23 cellular contexts compared by ENCODE assay signal in genomic region chr10:91513598-91513997, GRCh38.
A peak's percentile ranks its signal among the peaks of the same experiment; 100 is the strongest.
DNase-seq lines count a peak whose midpoint lies in the region; ATAC-seq and TF ChIP-seq lines count a peak whose summit lies in the region.
"Had no signal": no experiment of that assay in that cellular context is flagged by ENCODE, and none has a peak within 500 bp of the region (broad histone marks: within the 10 kb centered on the region; RNA-seq: fewer than 3 reads in every experiment).

No MANE protein-coding gene starts in this region.

- no TSS peak for BruUV-seq in PC-3 (replicated peaks; lab: Mats Ljungman, UMichigan)

- no peak overlapping the region for H3K23ac ChIP-seq in mesenchymal stem cell (ENCODE audit: low read length in 2 of 2)

- H2BK120ac ChIP-seq in mesenchymal stem cell (ENCODE audit: low read depth, low read length): no peak overlapping the region

- peak overlapping the region; percentile 29; the same call in 1 of the 2 replicates for H2AFZ ChIP-seq in SK-N-SH (ENCODE audit: low read depth)
- no peak overlapping the region for H2AFZ ChIP-seq in PC-3 (ENCODE audit: low read length)
- no peak overlapping the region for H2AFZ ChIP-seq in mesenchymal stem cell (ENCODE audit: low read depth, low read length)

- H3F3A ChIP-seq in SK-N-SH (replicated peaks; ENCODE audit: insufficient read depth): peaks cover 25% of the 10 kb centered on the region
- no peaks in the 10 kb centered on the region for H3F3A ChIP-seq in PC-3 (ENCODE audit: low read length, unreplicated experiment)

- no peak overlapping the region for H3K18ac ChIP-seq in mesenchymal stem cell (ENCODE audit: low read depth in 1 of 2, low read length in 2 of 2)

- H3K4me1 ChIP-seq in SK-N-SH (ENCODE audit: control insufficient read depth in 1 of 2, insufficient read depth in 2 of 2, low read depth in 1 of 2, low read length in 1 of 2) (peaks cover 0 to 27% of the 10 kb centered on the region in 2 experiments; a peak in 3 of 4 replicates), PC-3 (ENCODE audit: insufficient read depth, low read length) (peaks cover 27% of the 10 kb centered on the region), mesenchymal stem cell (ENCODE audit: control insufficient read depth, insufficient read depth, low read depth, low read length) (peaks cover 3% of the 10 kb centered on the region), stomach smooth muscle (ENCODE audit: control insufficient read depth, insufficient read depth, low read length) (no peaks in the 10 kb centered on the region), stomach (peaks cover 0 to 16% (median 5%) of the 10 kb centered on the region in 4 donors)
- H3K4me1 ChIP-seq: BE2C had no signal

- TF ChIP-seq EP300 in SK-N-SH (IDR thresholded peaks at IDR 0.05; ENCODE audit: borderline replicate concordance in 1 of 2, low read depth in 1 of 2, low read length in 1 of 2): no peak
- TF ChIP-seq EP300 in stomach (IDR thresholded peaks at IDR 0.05): no peak

- H3K9me2 ChIP-seq in SK-N-SH (no peaks in the 10 kb centered on the region), PC-3 (replicated peaks; ENCODE audit: low read length) (no peaks in the 10 kb centered on the region)

- H3K27me3 ChIP-seq in SK-N-SH (ENCODE audit: insufficient read depth) (no peaks in the 10 kb centered on the region), PC-3 (ENCODE audit: low read length) (no peaks in the 10 kb centered on the region), mesenchymal stem cell (ENCODE audit: control insufficient read depth in 1 of 2, insufficient read depth in 1 of 2, low read length in 2 of 2) (no peaks in the 10 kb centered on the region), stomach smooth muscle (ENCODE audit: control insufficient read depth in 1 of 2, insufficient read depth in 2 of 2, low read length in 2 of 2) (no peaks in the 10 kb centered on the region), stomach (no peaks in the 10 kb centered on the region)
- H3K27me3 ChIP-seq: BE2C, SJSA1 had no signal

- H2BK12ac ChIP-seq in mesenchymal stem cell (ENCODE audit: low read length in 2 of 2): no peak overlapping the region

- DNase-seq in SK-N-SH (no peak), PC-3 (no peak), mesenchymal stem cell (no peak), stomach (no peak), dedifferentiated amniotic fluid mesenchymal stem cell (ENCODE audit: extremely low spot score) (no peak), NCI-H2029 (lab: John Stamatoyannopoulos, UW) (no peak)
- DNase-seq: 8988T, BE2C, DMS79, H7, NCI-H1092 treated with DMSO at 0.1 percent for 48 hours, NCI-H1436 treated with DMSO at 0.1 percent for 48 hours, NCI-H2081, NCI-H2171, NCI-H345, NCI-H524, NCI-H774, OCI-M1 had no signal

- H3K9me3 ChIP-seq in SK-N-SH: 0 out of 2 replicates have a peak, but pooled peaks cover 3% of the 10 kb centered on the region
- no peaks in the 10 kb centered on the region for H3K9me3 ChIP-seq in PC-3 (ENCODE audit: low read length)
- H3K9me3 ChIP-seq in mesenchymal stem cell (ENCODE audit: control insufficient read depth, low read length): peaks cover 15% of the 10 kb centered on the region
- no peaks in the 10 kb centered on the region for H3K9me3 ChIP-seq in stomach smooth muscle (ENCODE audit: control insufficient read depth in 2 of 2, low read length in 2 of 2)
- H3K9me3 ChIP-seq in stomach: no peaks in the 10 kb centered on the region
- H3K9me3 ChIP-seq: BE2C, SJSA1 had no signal

- no peaks in the 10 kb centered on the region for H4K20me1 ChIP-seq in SK-N-SH (ENCODE audit: insufficient read depth)
- no peaks in the 10 kb centered on the region for H4K20me1 ChIP-seq in PC-3 (ENCODE audit: low read length)

- no peak overlapping the region for H3K4me2 ChIP-seq in SK-N-SH
- H3K4me2 ChIP-seq in PC-3 (ENCODE audit: low read length): peak overlapping the region; percentile 4; the same call in 1 of the 2 replicates
- H3K4me2 ChIP-seq in mesenchymal stem cell (ENCODE audit: low read length, poor library complexity, severe bottlenecking): no peak overlapping the region
- H3K4me2 ChIP-seq: KMS-11 had no signal

- no peak overlapping the region for H2BK15ac ChIP-seq in mesenchymal stem cell (ENCODE audit: low read depth, poor library complexity, severe bottlenecking)

- TF ChIP-seq RAD21 in SK-N-SH (IDR thresholded peaks at IDR 0.05; ENCODE audit: low read length): no peak

- no peak overlapping the region for H2AK5ac ChIP-seq in mesenchymal stem cell (ENCODE audit: low read length, severe bottlenecking)

- TF ChIP-seq POLR2A in stomach (IDR thresholded peaks at IDR 0.05): no peak

- CTCF ChIA-PET in SK-N-SH (lab: Yijun Ruan, JAX) (interaction anchor here (0.9 to 2.3 kb wide), 5 partner anchors 14 to 399 kb away, joined by 3 to 11 read pairs (median 3); no protein-coding TSS in a partner anchor), PC-3 (lab: Charles Lee) (no interaction called here)

- no peak overlapping the region for H4K91ac ChIP-seq in mesenchymal stem cell (ENCODE audit: low read length)

- intact Hi-C loops in PC-3 (cut with micrococcal nuclease) (no loop called here), stomach (cut with DNase I; ENCODE audit: low total_unique reads) (no loop called here)

- no peak overlapping the region for H4K8ac ChIP-seq in mesenchymal stem cell (ENCODE audit: low read length)

- no peaks in the 10 kb centered on the region for H3K79me2 ChIP-seq in SK-N-SH (ENCODE audit: insufficient read depth)
- no peaks in the 10 kb centered on the region for H3K79me2 ChIP-seq in PC-3 (ENCODE audit: low read length)

- H3K36me3 ChIP-seq in SK-N-SH (replicated peaks in 1 of 2; ENCODE audit: control insufficient read depth in 1 of 2, insufficient read depth in 2 of 2, low read length in 1 of 2) (peaks cover 4 to 8% of the 10 kb centered on the region in 2 experiments), PC-3 (ENCODE audit: low read depth, low read length) (no peaks in the 10 kb centered on the region), mesenchymal stem cell (ENCODE audit: control insufficient read depth in 1 of 2, insufficient read depth in 2 of 2, low read depth in 1 of 2, low read length in 2 of 2) (peaks cover 0 to 20% of the 10 kb centered on the region in 2 experiments), stomach smooth muscle (ENCODE audit: control insufficient read depth in 2 of 2, insufficient read depth in 2 of 2, low read length in 2 of 2) (peaks cover 0 to 2% of the 10 kb centered on the region in 2 donors), stomach (peaks cover 0 to 5% (median 0%) of the 10 kb centered on the region in 4 donors)
- H3K36me3 ChIP-seq: BE2C had no signal

- TF ChIP-seq CTCF in SK-N-SH (IDR thresholded peaks at IDR 0.05): no peak
- no peak for TF ChIP-seq CTCF in PC-3 (conservative IDR thresholded peaks at IDR 0.05; ENCODE audit: low read depth, low read length)
- no peak for TF ChIP-seq CTCF in stomach (IDR thresholded peaks at IDR 0.05)

- no peak overlapping the region for H3K4ac ChIP-seq in mesenchymal stem cell (ENCODE audit: low read depth in 1 of 2, low read length in 2 of 2)

- no peaks in the 10 kb centered on the region for H3K79me1 ChIP-seq in mesenchymal stem cell (replicated peaks; ENCODE audit: low read length, poor library complexity, severe bottlenecking)

- H3K27ac ChIP-seq in SK-N-SH (ENCODE audit: low read depth in 2 of 2, low read length in 1 of 2) (peak overlapping the region; percentile 30 to 62; a peak in 2 of 4 replicates), PC-3 (ENCODE audit: low read length) (no peak overlapping the region), mesenchymal stem cell (ENCODE audit: low read length, poor library complexity, severe bottlenecking) (no peak overlapping the region), stomach smooth muscle (ENCODE audit: low read length) (no peak overlapping the region), stomach (no peak overlapping the region)
- H3K27ac ChIP-seq: KMS-11, SJSA1 had no signal

- no peak overlapping the region for H2BK5ac ChIP-seq in mesenchymal stem cell (ENCODE audit: low read depth, low read length, poor library complexity, severe bottlenecking)

- H3K9ac ChIP-seq in SK-N-SH (peak overlapping the region; percentile 20; the same call in 1 of the 2 replicates), PC-3 (ENCODE audit: low read length) (no peak overlapping the region), mesenchymal stem cell (ENCODE audit: low read length) (peak overlapping the region; percentile 57), stomach smooth muscle (ENCODE audit: low read length in 2 of 2) (peak overlapping the region; percentile 0 to 24)
- H3K9ac ChIP-seq: KMS-11 had no signal

- POLR2A ChIA-PET in SK-N-SH (lab: Yijun Ruan, JAX) (no interaction called here), PC-3 (lab: Charles Lee; ENCODE audit: unreplicated experiment) (no interaction called here)

- no peak for ATAC-seq in SK-N-SH treated with all-trans-retinoic acid at 6 μM for 48 hours
- ATAC-seq in PC-3: no peak
- ATAC-seq: Right ventricle myocardium inferior had no signal

- H3K14ac ChIP-seq in mesenchymal stem cell (ENCODE audit: low read length in 2 of 2): no peak overlapping the region

- H3K4me3 ChIP-seq in SK-N-SH (ENCODE audit: low read depth in 2 of 2, low read length in 1 of 2) (no peak overlapping the region), PC-3 (ENCODE audit: low read length) (no peak overlapping the region), mesenchymal stem cell (ENCODE audit: insufficient read depth in 1 of 2, low read depth in 1 of 2, low read length in 2 of 2) (no peak overlapping the region), stomach smooth muscle (ENCODE audit: low read length in 2 of 2) (peak overlapping the region; percentile 31 to 36), stomach (no peak overlapping the region)
- H3K4me3 ChIP-seq: SJSA1 had no signal

TF ChIP-seq in SK-N-SH treated with all-trans-retinoic acid at 6 μM for 48 hours, 23 proteins besides CTCF, POLR2A, EP300 and RAD21 (continues in another document):
- TF ChIP-seq SNAI2 (CRISPR knock-in tag; IDR thresholded peaks at IDR 0.05): no peak

Comparison
In these comparisons a context has a peak if more than half of its experiments do, and no peak if none do; other contexts are left out.
1. H3K27ac ChIP-seq: peak in SK-N-SH (2 of 2); none in PC-3 (single experiment), mesenchymal stem cell (single experiment), stomach smooth muscle (single experiment) and stomach (0 of 5).
2. H3K4me3 ChIP-seq: peak in stomach smooth muscle (2 of 2); none in SK-N-SH (0 of 2), PC-3 (single experiment), mesenchymal stem cell (0 of 2) and stomach (0 of 4).